ENCODE assay signal across 8 cellular contexts in the genomic region with DNA sequence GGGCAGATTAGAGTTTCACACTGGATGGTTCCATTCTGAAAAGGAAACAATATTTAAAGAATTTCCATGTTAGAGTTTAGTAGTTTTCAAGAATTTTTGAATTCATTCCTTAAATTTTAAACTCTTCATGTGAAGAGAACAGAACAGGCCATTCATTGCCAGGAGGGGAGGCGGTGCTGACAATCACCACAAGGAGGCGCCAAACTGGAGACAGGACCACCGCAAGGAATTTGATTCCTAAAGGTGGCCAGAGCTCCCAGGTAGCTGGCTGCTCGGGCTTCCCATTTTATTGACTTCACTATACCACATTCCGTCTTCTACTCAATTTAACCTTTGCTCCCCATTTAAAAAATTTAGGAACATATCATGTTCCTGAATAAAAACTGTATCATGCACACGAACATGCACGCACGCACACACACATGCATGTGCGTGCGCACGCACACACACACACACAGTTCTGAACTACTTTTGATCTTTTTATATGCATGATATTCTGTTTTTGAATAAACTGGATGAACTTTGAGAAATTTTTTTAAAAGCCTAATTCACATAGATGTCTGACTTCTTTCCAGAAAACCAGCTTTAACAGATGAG.
DNase-seq lines count a peak whose midpoint lies in the region; ATAC-seq and TF ChIP-seq lines count a peak whose summit lies in the region.

No MANE protein-coding gene starts in this region.

- H3K9me3 Mint-ChIP-seq in endothelial cell (ENCODE audit: unreplicated experiment) (no peaks in the 10 kb centered on the region), progenitor cell of endocrine pancreas (ENCODE audit: low read depth) (peaks cover 3% of the 10 kb centered on the region)

- H3K4me3 Mint-ChIP-seq in endothelial cell (ENCODE audit: unreplicated experiment) (no peak overlapping the region), progenitor cell of endocrine pancreas (ENCODE audit: low read depth) (no peak overlapping the region)

- no peak overlapping the region for H3K27ac Mint-ChIP-seq in endothelial cell (ENCODE audit: unreplicated experiment)
- H3K27ac Mint-ChIP-seq in progenitor cell of endocrine pancreas = no peak overlapping the region

- no peaks in the 10 kb centered on the region for H3K36me3 Mint-ChIP-seq in endothelial cell (ENCODE audit: low read depth, unreplicated experiment)
- H3K36me3 Mint-ChIP-seq in progenitor cell of endocrine pancreas (ENCODE audit: insufficient read depth) = no peaks in the 10 kb centered on the region

- H3K27me3 Mint-ChIP-seq in endothelial cell (ENCODE audit: unreplicated experiment) (no peaks in the 10 kb centered on the region), progenitor cell of endocrine pancreas (no peaks in the 10 kb centered on the region)

- no peaks in the 10 kb centered on the region for H3K4me1 Mint-ChIP-seq in endothelial cell (ENCODE audit: unreplicated experiment)
- H3K4me1 Mint-ChIP-seq in progenitor cell of endocrine pancreas (ENCODE audit: low read depth) = peaks cover 1% of the 10 kb centered on the region

- ATAC-seq in left lobe of liver = no peak

- DNase-seq in NCI-H2227 (lab: John Stamatoyannopoulos, UW; ENCODE audit: unreplicated experiment) (peak; percentile 28), NCI-H2227 treated with DMSO at 0.1 percent for 48 hours (lab: John Stamatoyannopoulos, UW) (no peak), HT-29 (ENCODE audit: low spot score) (peak; percentile 60), endothelial cell (ENCODE audit: low spot score) (peak; percentile 73), progenitor cell of endocrine pancreas (ENCODE audit: low spot score, unreplicated experiment) (peak; percentile 39), left lobe of liver (ENCODE audit: low spot score) (no peak), globus pallidus (ENCODE audit: low spot score) (no peak)
- peak; percentile 27 to 49 for DNase-seq in activated CD4-positive, alpha-beta T cell treated with anti-CD3 and anti-CD28 coated beads, Interleukin-2, amount 50 U/mL, for 24 hours (ENCODE audit: low read depth in 1 of 2, low spot score in 1 of 2)

- TF ChIP-seq CTCF in endothelial cell (IDR thresholded peaks at IDR 0.05; ENCODE audit: unreplicated experiment) (peak; percentile 90), progenitor cell of endocrine pancreas (IDR thresholded peaks at IDR 0.05; ENCODE audit: unreplicated experiment) (peak; percentile 83)

Comparison
In these comparisons a context has a peak if more than half of its experiments do, and no peak if none do; other contexts are left out.
1. DNase-seq: peak in NCI-H2227 (single experiment), HT-29 (single experiment), activated CD4-positive, alpha-beta T cell treated with anti-CD3 and anti-CD28 coated beads, Interleukin-2, amount 50 U/mL, for 24 hours (2 of 2), endothelial cell (single experiment) and progenitor cell of endocrine pancreas (single experiment); none in NCI-H2227 treated with DMSO at 0.1 percent for 48 hours (single experiment), left lobe of liver (single experiment) and globus pallidus (single experiment).